Comparison of ENCODE assay signal across 1 cellular context in genomic region chr15:82093774-82094211, GRCh38.
TF ChIP-seq lines count a peak whose summit lies in the region.

No MANE protein-coding gene starts in this region.

TF ChIP-seq in K562, 482 proteins besides CTCF, POLR2A, EP300 and RAD21 (continued from another document and continues in another):
- TF ChIP-seq GTF2E2 (tag; IDR thresholded peaks at IDR 0.05), result no peak
- no peak for TF ChIP-seq ZFPM2 (CRISPR knock-in tag; IDR thresholded peaks at IDR 0.05)
- no peak for TF ChIP-seq ZNF830 (CRISPR knock-in tag; IDR thresholded peaks at IDR 0.05)
- TF ChIP-seq FOS (IDR thresholded peaks at IDR 0.05; ENCODE audit: extremely low read depth, insufficient read length), result peak; percentile 67
- TF ChIP-seq ZNF699 (CRISPR knock-in tag; IDR thresholded peaks at IDR 0.05; ENCODE audit: insufficient replicate concordance), result no peak
- no peak for TF ChIP-seq ESRRB (CRISPR knock-in tag; IDR thresholded peaks at IDR 0.05; ENCODE audit: borderline replicate concordance)
- no peak for TF ChIP-seq ZNF165 (CRISPR knock-in tag; IDR thresholded peaks at IDR 0.05; ENCODE audit: borderline replicate concordance)
- no peak for TF ChIP-seq ZKSCAN3 (CRISPR knock-in tag; IDR thresholded peaks at IDR 0.05)
- no peak for TF ChIP-seq RBM22 (IDR thresholded peaks at IDR 0.05; ENCODE audit: low read depth, low read length, poor library complexity, severe bottlenecking)
- no peak for TF ChIP-seq STAT5B (CRISPR knock-in tag; IDR thresholded peaks at IDR 0.05)
- TF ChIP-seq CBX2 (IDR thresholded peaks at IDR 0.05; ENCODE audit: insufficient read depth, low read length, poor library complexity, severe bottlenecking), result no peak
- no peak for TF ChIP-seq SRF (CRISPR knock-in tag; IDR thresholded peaks at IDR 0.05)
- TF ChIP-seq MLX (CRISPR knock-in tag; conservative IDR thresholded peaks at IDR 0.05), result no peak
- no peak for TF ChIP-seq CAMTA2 (CRISPR knock-in tag; conservative IDR thresholded peaks at IDR 0.05)
- TF ChIP-seq PCBP1 (IDR thresholded peaks at IDR 0.05; ENCODE audit: low read depth, low read length, poor library complexity, severe bottlenecking), result no peak
- peak; percentile 93 for TF ChIP-seq DPF2 (IDR thresholded peaks at IDR 0.05)
- no peak for TF ChIP-seq ZBTB49 (CRISPR knock-in tag; IDR thresholded peaks at IDR 0.05; ENCODE audit: borderline replicate concordance)
- peak; percentile 72 for TF ChIP-seq CHD2 (IDR thresholded peaks at IDR 0.05; ENCODE audit: low read depth, low read length)
- TF ChIP-seq ZNF408 (CRISPR knock-in tag; IDR thresholded peaks at IDR 0.05; ENCODE audit: low read depth), result no peak
- TF ChIP-seq VEZF1 (CRISPR knock-in tag; IDR thresholded peaks at IDR 0.05), result no peak
- TF ChIP-seq YY1 (IDR thresholded peaks at IDR 0.05; ENCODE audit: borderline replicate concordance in 1 of 3, control insufficient read depth in 1 of 3, extremely low read depth in 1 of 3, insufficient read depth in 3 of 3, insufficient read length in 1 of 3, insufficient replicate concordance in 2 of 3, low read depth in 1 of 3, low read length in 2 of 3), result no peak
- no peak for TF ChIP-seq RHOXF2B (CRISPR knock-in tag; conservative IDR thresholded peaks at IDR 0.05)
- TF ChIP-seq NCOA6 (IDR thresholded peaks at IDR 0.05), result no peak
- TF ChIP-seq ZNF347 (CRISPR knock-in tag; IDR thresholded peaks at IDR 0.05; ENCODE audit: low read depth), result no peak
- no peak for TF ChIP-seq HMGN3 (IDR thresholded peaks at IDR 0.05; ENCODE audit: borderline replicate concordance, extremely low read depth, insufficient read length, low read depth, low read length)
- TF ChIP-seq CXXC5 (CRISPR knock-in tag; IDR thresholded peaks at IDR 0.05), result peak; percentile 74; the same call in 1 of the 2 replicates
- peak; percentile 49 for TF ChIP-seq TEAD4 (IDR thresholded peaks at IDR 0.05; ENCODE audit: low read length)
- no peak for TF ChIP-seq TEAD4 (CRISPR knock-in tag; IDR thresholded peaks at IDR 0.05; ENCODE audit: borderline replicate concordance)
- no peak for TF ChIP-seq DDX20 (tag; IDR thresholded peaks at IDR 0.05; ENCODE audit: low read depth)
- TF ChIP-seq ZNF12 (CRISPR knock-in tag; IDR thresholded peaks at IDR 0.05), result no peak
- no peak for TF ChIP-seq RBM39 (optimal IDR thresholded peaks at IDR 0.05; ENCODE audit: low read depth, low read length)
- no peak for TF ChIP-seq TAF1 (IDR thresholded peaks at IDR 0.05; ENCODE audit: control insufficient read depth, extremely low read depth, insufficient read depth, low read length, severe bottlenecking)
- TF ChIP-seq ZNF518B (CRISPR knock-in tag; IDR thresholded peaks at IDR 0.05), result no peak
- TF ChIP-seq GABPB2 (CRISPR knock-in tag; conservative IDR thresholded peaks at IDR 0.05), result no peak
- TF ChIP-seq ZBED1 (IDR thresholded peaks at IDR 0.05), result no peak
- no peak for TF ChIP-seq ERF (CRISPR knock-in tag; IDR thresholded peaks at IDR 0.05)
- peak; percentile 100 for TF ChIP-seq CTBP1 (IDR thresholded peaks at IDR 0.05; ENCODE audit: borderline replicate concordance)
- no peak for TF ChIP-seq RBM34 (IDR thresholded peaks at IDR 0.05; ENCODE audit: borderline replicate concordance, insufficient read depth, low read length)
- TF ChIP-seq MYC (IDR thresholded peaks at IDR 0.05; ENCODE audit: low read depth, low read length), result peak; percentile 45; the same call in 1 of the 2 replicates
- TF ChIP-seq MYC (CRISPR knock-in tag; IDR thresholded peaks at IDR 0.05; ENCODE audit: borderline replicate concordance, low read depth), result no peak
- TF ChIP-seq TFE3 (CRISPR knock-in tag; IDR thresholded peaks at IDR 0.05), result no peak
- TF ChIP-seq ETS1 (conservative IDR thresholded peaks at IDR 0.05; ENCODE audit: control insufficient read depth, low read depth, low read length), result no peak
- TF ChIP-seq LCOR (CRISPR knock-in tag; IDR thresholded peaks at IDR 0.05), result peak; percentile 64; the same call in 1 of the 2 replicates
- no peak for TF ChIP-seq POLR3A (IDR thresholded peaks at IDR 0.05; ENCODE audit: borderline replicate concordance, extremely low read depth, insufficient read depth, insufficient read length)
- no peak for TF ChIP-seq CBX5 (IDR thresholded peaks at IDR 0.05; ENCODE audit: borderline replicate concordance, low read depth)
- no peak for TF ChIP-seq KLF13 (tag; IDR thresholded peaks at IDR 0.05; ENCODE audit: borderline replicate concordance, low read depth)
- TF ChIP-seq PML (IDR thresholded peaks at IDR 0.05; ENCODE audit: low read length), result no peak
- peak; percentile 98 for TF ChIP-seq JUN (IDR thresholded peaks at IDR 0.05; ENCODE audit: borderline replicate concordance, low read depth, low read length)
- no peak; the same call in 1 of the 2 replicates for TF ChIP-seq JUN (CRISPR knock-in tag; IDR thresholded peaks at IDR 0.05; ENCODE audit: borderline replicate concordance)
- no peak for TF ChIP-seq BMI1 (IDR thresholded peaks at IDR 0.05; ENCODE audit: low read length)
- no peak for TF ChIP-seq ZNF232 (CRISPR knock-in tag; IDR thresholded peaks at IDR 0.05)
- TF ChIP-seq ZNF384 (IDR thresholded peaks at IDR 0.05; ENCODE audit: low read depth, low read length), result no peak
- TF ChIP-seq MEF2D (tag; conservative IDR thresholded peaks at IDR 0.05; ENCODE audit: low read depth), result no peak; the same call in 1 of the 2 replicates
- no peak for TF ChIP-seq CBX1 (IDR thresholded peaks at IDR 0.05; ENCODE audit: low read depth)
- TF ChIP-seq MAZ (CRISPR knock-in tag; conservative IDR thresholded peaks at IDR 0.05 in 1 of 2, IDR thresholded peaks at IDR 0.05 in 1 of 2), result peak in 1 of 2 experiments; percentile 32; a peak in 1 of 4 replicates
- TF ChIP-seq U2AF2 (optimal IDR thresholded peaks at IDR 0.05; ENCODE audit: low read depth, low read length), result no peak
- peak; percentile 91 for TF ChIP-seq ZNF766 (CRISPR knock-in tag; conservative IDR thresholded peaks at IDR 0.05)
- TF ChIP-seq ZNF146 (CRISPR knock-in tag; IDR thresholded peaks at IDR 0.05; ENCODE audit: unreplicated experiment), result no peak
- peak; percentile 98 for TF ChIP-seq FOSL1 (tag; conservative IDR thresholded peaks at IDR 0.05)
- no peak for TF ChIP-seq ETV6 (IDR thresholded peaks at IDR 0.05; ENCODE audit: borderline replicate concordance in 1 of 2, low read depth in 2 of 2, low read length in 1 of 2)
- TF ChIP-seq ETV6 (CRISPR knock-in tag; IDR thresholded peaks at IDR 0.05; ENCODE audit: borderline replicate concordance), result no peak
- TF ChIP-seq ZNF449 (CRISPR knock-in tag; IDR thresholded peaks at IDR 0.05), result no peak
- TF ChIP-seq GATA2 (CRISPR knock-in tag; IDR thresholded peaks at IDR 0.05), result peak; percentile 67; the same call in 1 of the 2 replicates
- TF ChIP-seq ARHGAP35 (IDR thresholded peaks at IDR 0.05; ENCODE audit: partially characterized antibody), result no peak
- no peak for TF ChIP-seq PRMT5 (CRISPR knock-in tag; IDR thresholded peaks at IDR 0.05)
- TF ChIP-seq ZNF77 (CRISPR knock-in tag; IDR thresholded peaks at IDR 0.05), result no peak
